28 cellular contexts compared by ENCODE assay signal in genomic region chr11:67158241-67158640, GRCh38. TPM values are rescaled to one million over a fixed set of nuclear protein-coding genes. Genes with fewer than 3 reads are reported as not detected.
DNase-seq lines count a peak whose midpoint lies in the region; ATAC-seq, FAIRE-seq and TF ChIP-seq lines count a peak whose summit lies in the region.
"Had no signal": no experiment of that assay in that cellular context is flagged by ENCODE, and none has a peak within 500 bp of the region (broad histone marks: within the 10 kb centered on the region; RNA-seq: fewer than 3 reads in every experiment).

No MANE protein-coding gene starts in this region.

- peaks cover 59% of the 10 kb centered on the region for H3K79me2 ChIP-seq in K562 (ENCODE audit: control insufficient read depth, insufficient read depth, low read length)

- no peak for ATAC-seq in K562
- ATAC-seq in GM18520 (IDR thresholded peaks at IDR 0.05; ENCODE audit: unreplicated experiment): no peak
- ATAC-seq: activated T-helper 17 cell treated with anti-CD3 and anti-CD28 coated beads, Interleukin-2, amount 50 U/mL, for 72 hours; body of pancreas; GM23338; heart right ventricle; left ventricle myocardium superior; PC-3; stimulated activated effector memory CD8-positive, alpha-beta T cell treated with anti-CD3 and anti-CD28 coated beads, Interleukin-12 subunit alpha, Interleukin-12 subunit beta, amount 100 ng/mL, for 72 hours had no signal

- TF ChIP-seq RAD21 in K562 (CRISPR knock-in tag; conservative IDR thresholded peaks at IDR 0.05 in 1 of 2, IDR thresholded peaks at IDR 0.05 in 1 of 2): no peak

- H3K36me3 Mint-ChIP-seq in activated CD4-positive, alpha-beta T cell treated with anti-CD3 and anti-CD28 coated beads, Interleukin-2, amount 10 ng/mL, durations not matched to agents 24 days and 14 days (ENCODE audit: low read depth): peaks cover 16% of the 10 kb centered on the region
- peaks cover 7% of the 10 kb centered on the region for H3K36me3 Mint-ChIP-seq in T-helper 2 cell treated with Interferon-gamma antibody and Interleukin-4, amounts not matched to agents 5 μg/mL and 100 μg/mL, for 36 hours (ENCODE audit: low read depth)

- peak; percentile 11 for DNase-seq in AG04450 (ENCODE audit: low read depth, low spot score)
- DNase-seq in EH (ENCODE audit: low read depth): peak; percentile 12
- no peak for DNase-seq in K562 (ENCODE audit: extremely low read depth in 1 of 4, low spot score in 3 of 4)
- peak; percentile 20 for DNase-seq in iris pigment epithelial cell (ENCODE audit: low read depth)
- no peak for DNase-seq in activated CD4-positive, alpha-beta T cell treated with anti-CD3 and anti-CD28 coated beads, Interleukin-2, amount 10 ng/mL, durations not matched to agents 24 days and 14 days
- DNase-seq in T-helper 2 cell treated with Interferon-gamma antibody and Interleukin-4, amounts not matched to agents 5 μg/mL and 100 μg/mL, for 36 hours (ENCODE audit: low spot score): no peak
- DNase-seq in testis: no peak
- DNase-seq: activated CD4-positive, alpha-beta T cell treated with anti-CD3 and anti-CD28 coated beads for 48 hours; activated naive CD8-positive, alpha-beta T cell treated with anti-CD3 and anti-CD28 coated beads, Interleukin-2, amount 10 ng/mL, durations not matched to agents 7 days and 5 days; body of pancreas; DND-41; heart right ventricle; left ventricle myocardium superior; NCI-H1092; NCI-H187 treated with DMSO at 0.1 percent for 48 hours; NCI-H345; PC-3; SHP77; stimulated activated CD4-positive, alpha-beta T cell treated with anti-CD3 and anti-CD28 coated beads, Interleukin-2, amount 100 ng/mL, for 24 hours; uterus had no signal

- 82% methylated on average over 2 of the region's 2 CpGs for WGBS in K562 (ENCODE audit: insufficient coverage, low coverage, missing lambda C conversion rate)
- WGBS in testis, 2 donors: 67 to 75% methylated on average over 2 of the region's 2 CpGs

- H3K4me1 Mint-ChIP-seq in activated CD4-positive, alpha-beta T cell treated with anti-CD3 and anti-CD28 coated beads, Interleukin-2, amount 10 ng/mL, durations not matched to agents 24 days and 14 days: peaks cover 15% of the 10 kb centered on the region
- H3K4me1 Mint-ChIP-seq in T-helper 2 cell treated with Interferon-gamma antibody and Interleukin-4, amounts not matched to agents 5 μg/mL and 100 μg/mL, for 36 hours (ENCODE audit: low read depth): peaks cover 5% of the 10 kb centered on the region

- H3K9me1 ChIP-seq in K562 (ENCODE audit: control insufficient read depth, insufficient read depth, low read length): no peaks in the 10 kb centered on the region

- H3K4me3 ChIP-seq in AG04450 (ENCODE audit: low read depth, low read length) (no peak overlapping the region), K562 (no peak overlapping the region), testis (no peak overlapping the region)
- H3K4me3 ChIP-seq: body of pancreas, coronary artery, GM23338, heart right ventricle, neural progenitor cell, skin epidermis, suprapubic skin, uterus had no signal

- no TSS peak for BruUV-seq in K562 (replicated peaks; lab: Mats Ljungman, UMichigan)

- H2AFZ ChIP-seq in K562 (ENCODE audit: low read depth, low read length): no peak overlapping the region
- H2AFZ ChIP-seq: GM23338, neural progenitor cell had no signal

- in situ Hi-C loops in K562 (cut with MboI): no loop called here

- TF ChIP-seq EP300 in K562 (IDR thresholded peaks at IDR 0.05; ENCODE audit: low read length): no peak

- H3K27me3 ChIP-seq in AG04450 (ENCODE audit: control insufficient read depth, insufficient read depth, low read length) (no peaks in the 10 kb centered on the region), K562 (ENCODE audit: control insufficient read depth in 2 of 2, insufficient read depth in 2 of 2, low read length in 2 of 2) (no peaks in the 10 kb centered on the region), testis (no peaks in the 10 kb centered on the region)
- H3K27me3 ChIP-seq: body of pancreas, heart right ventricle, neural progenitor cell, suprapubic skin, uterus had no signal

- CTCF ChIA-PET in AG04450 (lab: Charles Lee): interaction anchor here (0.7 to 2.2 kb wide), 2 partner anchors 10 to 27 kb away, joined by 4 to 8 read pairs; no protein-coding TSS in a partner anchor
- CTCF ChIA-PET in K562 (lab: Yijun Ruan, JAX; ENCODE audit: low intra/inter-chr PET ratio): no interaction called here

- H3K9me3 ChIP-seq in AG04450 (ENCODE audit: control insufficient read depth, insufficient read depth, low read length) (no peaks in the 10 kb centered on the region), K562 (replicated peaks; ENCODE audit: control insufficient read depth, insufficient read depth, low read depth, low read length) (no peaks in the 10 kb centered on the region), testis (no peaks in the 10 kb centered on the region)
- H3K9me3 ChIP-seq: body of pancreas, heart right ventricle, suprapubic skin, uterus had no signal

- no peak for FAIRE-seq in K562 (lab: Jason Lieb, UNC)

- no peak overlapping the region for H3K4me2 ChIP-seq in K562 (ENCODE audit: insufficient read depth, low read length)
- H3K4me2 ChIP-seq: GM23338, neural progenitor cell had no signal

- TF ChIP-seq POLR2A in K562 (conservative IDR thresholded peaks at IDR 0.05) (no peak), testis (IDR thresholded peaks at IDR 0.05) (no peak)

- H3K27ac Mint-ChIP-seq in activated CD4-positive, alpha-beta T cell treated with anti-CD3 and anti-CD28 coated beads, Interleukin-2, amount 10 ng/mL, durations not matched to agents 24 days and 14 days: no peak overlapping the region
- H3K27ac Mint-ChIP-seq in T-helper 2 cell treated with Interferon-gamma antibody and Interleukin-4, amounts not matched to agents 5 μg/mL and 100 μg/mL, for 36 hours: no peak overlapping the region
- H3K27ac Mint-ChIP-seq: activated naive CD8-positive, alpha-beta T cell treated with anti-CD3 and anti-CD28 coated beads, Interleukin-2, amount 10 ng/mL, durations not matched to agents 7 days and 5 days; activated T-helper 17 cell treated with anti-CD3 and anti-CD28 coated beads, Interleukin-2, amount 50 U/mL, for 72 hours; GM23338; neural progenitor cell; stimulated activated effector memory CD8-positive, alpha-beta T cell treated with anti-CD3 and anti-CD28 coated beads, Interleukin-12 subunit alpha, Interleukin-12 subunit beta, amount 100 ng/mL, for 72 hours had no signal

- intact Hi-C loops in K562 (cut with micrococcal nuclease) (no loop called here), testis (cut with DNase I; ENCODE audit: low total_unique reads) (no loop called here)
- intact Hi-C loops in activated CD4-positive, alpha-beta T cell treated with anti-CD3 and anti-CD28 coated beads, Interleukin-2, amount 10 ng/mL, durations not matched to agents 24 days and 14 days (cut with micrococcal nuclease): no loop called here

- H3K4me1 ChIP-seq in K562 (replicated peaks in 1 of 2; ENCODE audit: control insufficient read depth in 2 of 2, insufficient read depth in 2 of 2, low read length in 2 of 2) (no peaks in the 10 kb centered on the region), testis (no peaks in the 10 kb centered on the region)
- H3K4me1 ChIP-seq: body of pancreas had no signal

- H3K27me3 Mint-ChIP-seq in activated CD4-positive, alpha-beta T cell treated with anti-CD3 and anti-CD28 coated beads, Interleukin-2, amount 10 ng/mL, durations not matched to agents 24 days and 14 days: no peaks in the 10 kb centered on the region
- H3K27me3 Mint-ChIP-seq in T-helper 2 cell treated with Interferon-gamma antibody and Interleukin-4, amounts not matched to agents 5 μg/mL and 100 μg/mL, for 36 hours (ENCODE audit: low read depth): no peaks in the 10 kb centered on the region
- H3K27me3 Mint-ChIP-seq: activated naive CD8-positive, alpha-beta T cell treated with anti-CD3 and anti-CD28 coated beads, Interleukin-2, amount 10 ng/mL, durations not matched to agents 7 days and 5 days; activated T-helper 17 cell treated with anti-CD3 and anti-CD28 coated beads, Interleukin-2, amount 50 U/mL, for 72 hours had no signal

- H3K27ac ChIP-seq in AG04450 (ENCODE audit: low read depth, low read length) (no peak overlapping the region), K562 (ENCODE audit: extremely low read depth, low read depth, low read length) (no peak overlapping the region), testis (no peak overlapping the region)
- H3K27ac ChIP-seq: body of pancreas, coronary artery, heart right ventricle, neural progenitor cell, suprapubic skin, uterus had no signal

- H3K36me3 ChIP-seq in K562 (ENCODE audit: control insufficient read depth, insufficient read depth, low read length) (0 out of 3 replicates have a peak, but pooled peaks cover 4% of the 10 kb centered on the region), testis (ENCODE audit: low read depth, missing control alignments) (no peaks in the 10 kb centered on the region)
- H3K36me3 ChIP-seq: neural progenitor cell, suprapubic skin, uterus had no signal

- POLR2A ChIA-PET in AG04450 (lab: Yijun Ruan, JAX): no interaction called here
- POLR2A ChIA-PET in K562 (lab: Yijun Ruan, JAX): interaction anchor here (0.9 to 1.1 kb wide), 2 partner anchors 9 to 11 kb away, joined by 3 read pairs; no protein-coding TSS in a partner anchor

- H4K20me1 ChIP-seq in K562 (replicated peaks; ENCODE audit: control insufficient read depth, insufficient read depth, low read length): no peaks in the 10 kb centered on the region; the same call in 1 of the 2 replicates

- no peak overlapping the region for H3K9ac ChIP-seq in K562 (ENCODE audit: insufficient read depth in 1 of 2, low read depth in 2 of 2, low read length in 2 of 2)
- H3K9ac ChIP-seq: neural progenitor cell had no signal

- no peak overlapping the region for H3K4me3 Mint-ChIP-seq in activated CD4-positive, alpha-beta T cell treated with anti-CD3 and anti-CD28 coated beads, Interleukin-2, amount 10 ng/mL, durations not matched to agents 24 days and 14 days
- H3K4me3 Mint-ChIP-seq in T-helper 2 cell treated with Interferon-gamma antibody and Interleukin-4, amounts not matched to agents 5 μg/mL and 100 μg/mL, for 36 hours: no peak overlapping the region
- H3K4me3 Mint-ChIP-seq: activated naive CD8-positive, alpha-beta T cell treated with anti-CD3 and anti-CD28 coated beads, Interleukin-2, amount 10 ng/mL, durations not matched to agents 7 days and 5 days; activated T-helper 17 cell treated with anti-CD3 and anti-CD28 coated beads, Interleukin-2, amount 50 U/mL, for 72 hours; GM23338; neural progenitor cell; stimulated activated effector memory CD8-positive, alpha-beta T cell treated with anti-CD3 and anti-CD28 coated beads, Interleukin-12 subunit alpha, Interleukin-12 subunit beta, amount 100 ng/mL, for 72 hours had no signal

- no peaks in the 10 kb centered on the region for H3K9me3 Mint-ChIP-seq in activated CD4-positive, alpha-beta T cell treated with anti-CD3 and anti-CD28 coated beads, Interleukin-2, amount 10 ng/mL, durations not matched to agents 24 days and 14 days
- H3K9me3 Mint-ChIP-seq in T-helper 2 cell treated with Interferon-gamma antibody and Interleukin-4, amounts not matched to agents 5 μg/mL and 100 μg/mL, for 36 hours: no peaks in the 10 kb centered on the region
- H3K9me3 Mint-ChIP-seq: activated naive CD8-positive, alpha-beta T cell treated with anti-CD3 and anti-CD28 coated beads, Interleukin-2, amount 10 ng/mL, durations not matched to agents 7 days and 5 days; activated T-helper 17 cell treated with anti-CD3 and anti-CD28 coated beads, Interleukin-2, amount 50 U/mL, for 72 hours; GM23338; neural progenitor cell; stimulated activated effector memory CD8-positive, alpha-beta T cell treated with anti-CD3 and anti-CD28 coated beads, Interleukin-12 subunit alpha, Interleukin-12 subunit beta, amount 100 ng/mL, for 72 hours had no signal

- no peak for TF ChIP-seq CTCF in AG04450 (IDR thresholded peaks at IDR 0.05; ENCODE audit: low read depth, low read length)
- TF ChIP-seq CTCF in K562 (IDR thresholded peaks at IDR 0.05 in 2 of 3, conservative IDR thresholded peaks at IDR 0.05 in 1 of 3; ENCODE audit: insufficient read depth in 2 of 3, low read depth in 1 of 3, low read length in 3 of 3): no peak
- TF ChIP-seq CTCF in testis (IDR thresholded peaks at IDR 0.05): no peak

RNA-seq across cellular contexts. Expression of gene KDM2A, which starts 39.2 kb away (rescaled TPM):
- polyA plus RNA-seq in AG04450 (2011; rRNA removed) (52.2 and 53.0 TPM in 2 replicates), K562 (2011; rRNA removed) (19.0 and 30.7 TPM in 2 replicates), K562 (2014; fragmentation: Illumina TruSeq; extraction: Trizol) (35.1 and 37.7 TPM in 2 replicates), K562 (2014; fragmentation: Nextera tagmentation; extraction: Ambion mirVana) (1 to 10 TPM; 5.0 to 7.2 TPM), K562 (2014; rRNA removed) (19.8 and 21.3 TPM in 2 replicates), testis (ENCODE audit: insufficient read depth, low read depth, low replicate concordance) (106 TPM)
- polyA minus RNA-seq in AG04450 (2011; rRNA and poly(A)+ RNA removed): 115 and 122 TPM in 2 replicates
- total RNA-seq in K562 (2011; cell fraction: chromatin; rRNA removed; ENCODE audit: low replicate concordance): 208 and 244 TPM in 2 replicates
- 95.6 and 101 TPM in 2 replicates for total RNA-seq in K562 (2011; cell fraction: nucleolus; rRNA removed)
- 128 and 146 TPM in 2 replicates for total RNA-seq in K562 (2011; cell fraction: nucleoplasm; rRNA removed)
- total RNA-seq in K562 (2014; rRNA removed) (19.0 and 21.3 TPM in 2 replicates), K562 (2014; rRNA removed; fragmentation: Illumina TruSeq; extraction: Trizol) (22.3 and 23.4 TPM in 2 replicates), K562 (2015; rRNA removed; fragmentation: Illumina TruSeq; extraction: Trizol) (26.4 and 27.1 TPM in 2 replicates), K562 (2021) (37.9 and 39.3 TPM in 2 replicates), testis (100 to 1,000 TPM; 142 to 169 TPM)
- 23.8 and 26.0 TPM in 2 replicates for polyA plus RNA-seq in K562 (2011; cell fraction: cytosol; rRNA removed)
- polyA plus RNA-seq in K562 (2011; cell fraction: nucleus; rRNA removed): 71.8 and 106 TPM in 2 replicates
- 25.1 and 26.1 TPM in 2 replicates for polyA plus RNA-seq in K562 (2012)
- 65.3 and 71.5 TPM in 2 replicates for polyA minus RNA-seq in K562 (2011; rRNA and poly(A)+ RNA removed)
- polyA minus RNA-seq in K562 (2011; cell fraction: cytosol; rRNA and poly(A)+ RNA removed): 31.0 and 35.6 TPM in 2 replicates
- 38.8 and 59.3 TPM in 2 replicates for polyA minus RNA-seq in K562 (2011; cell fraction: nucleus; rRNA and poly(A)+ RNA removed)
- 102 and 103 TPM in 2 replicates for total RNA-seq in activated CD4-positive, alpha-beta T cell treated with anti-CD3 and anti-CD28 coated beads, Interleukin-2, amount 10 ng/mL, durations not matched to agents 24 days and 14 days

Comparison
In these comparisons a context has a peak if more than half of its experiments do, and no peak if none do; other contexts are left out.
1. DNase-seq: peak in AG04450 (single experiment), EH (single experiment) and iris pigment epithelial cell (single experiment); none in K562 (0 of 4), activated CD4-positive, alpha-beta T cell treated with anti-CD3 and anti-CD28 coated beads, Interleukin-2, amount 10 ng/mL, durations not matched to agents 24 days and 14 days (single experiment), T-helper 2 cell treated with Interferon-gamma antibody and Interleukin-4, amounts not matched to agents 5 μg/mL and 100 μg/mL, for 36 hours (single experiment) and testis (single experiment).